ENCODE assay signal across 11 cellular contexts in genomic region chr17:30780343-30780742, GRCh38.
DNase-seq lines count a peak whose midpoint lies in the region; ATAC-seq lines count a peak whose summit lies in the region.
"Had no signal": no experiment of that assay in that cellular context is flagged by ENCODE, and none has a peak within 500 bp of the region (broad histone marks: within the 10 kb centered on the region; RNA-seq: fewer than 3 reads in every experiment).

No MANE protein-coding gene starts in this region.

- no peaks in the 10 kb centered on the region for H3K9me3 Mint-ChIP-seq in T-helper 2 cell treated with Interferon-gamma antibody and Interleukin-4, amounts not matched to agents 5 μg/mL and 100 μg/mL, for 36 hours
- no peaks in the 10 kb centered on the region for H3K9me3 Mint-ChIP-seq in effector memory CD8-positive, alpha-beta T cell

- H3K27ac Mint-ChIP-seq in T-helper 2 cell treated with Interferon-gamma antibody and Interleukin-4, amounts not matched to agents 5 μg/mL and 100 μg/mL, for 36 hours = peak overlapping the region; percentile 80
- H3K27ac Mint-ChIP-seq in effector memory CD8-positive, alpha-beta T cell = peak overlapping the region; percentile 80 to 81

- peaks cover 6% of the 10 kb centered on the region for H3K4me1 Mint-ChIP-seq in T-helper 2 cell treated with Interferon-gamma antibody and Interleukin-4, amounts not matched to agents 5 μg/mL and 100 μg/mL, for 36 hours (ENCODE audit: low read depth)
- peaks cover 5 to 7% of the 10 kb centered on the region in 2 donors for H3K4me1 Mint-ChIP-seq in effector memory CD8-positive, alpha-beta T cell (ENCODE audit: low read depth in 2 of 2)

- no peaks in the 10 kb centered on the region for H3K27me3 Mint-ChIP-seq in T-helper 2 cell treated with Interferon-gamma antibody and Interleukin-4, amounts not matched to agents 5 μg/mL and 100 μg/mL, for 36 hours (ENCODE audit: low read depth)
- H3K27me3 Mint-ChIP-seq in effector memory CD8-positive, alpha-beta T cell = no peaks in the 10 kb centered on the region

- H3K36me3 Mint-ChIP-seq in T-helper 2 cell treated with Interferon-gamma antibody and Interleukin-4, amounts not matched to agents 5 μg/mL and 100 μg/mL, for 36 hours (ENCODE audit: low read depth) = peaks cover 31% of the 10 kb centered on the region
- H3K36me3 Mint-ChIP-seq in effector memory CD8-positive, alpha-beta T cell (ENCODE audit: insufficient read depth) = peaks cover 61% of the 10 kb centered on the region

- peak; percentile 33 for DNase-seq in activated naive CD4-positive, alpha-beta T cell treated with Interleukin-2 at 50 U/mL for 16 hours
- DNase-seq in activated naive CD4-positive, alpha-beta T cell (lab: John Stamatoyannopoulos, UW) = no peak
- peak; percentile 32 for DNase-seq in T-helper 2 cell treated with Interferon-gamma antibody and Interleukin-4, amounts not matched to agents 5 μg/mL and 100 μg/mL, for 36 hours (ENCODE audit: low spot score)
- no peak for DNase-seq in effector memory CD8-positive, alpha-beta T cell
- DNase-seq in stimulated activated naive CD8-positive, alpha-beta T cell treated with anti-CD3 and anti-CD28 coated beads, Interleukin-15, Interleukin-2, amounts not matched to agents 100 U/mL and 50 U/mL, for 24 hours = peak; percentile 22
- no peak for DNase-seq in dedifferentiated amniotic fluid mesenchymal stem cell (ENCODE audit: extremely low spot score)
- DNase-seq in central memory CD4-positive, alpha-beta T cell = no peak
- DNase-seq: NCI-H1092, NCI-H446, RPMI8226 had no signal

- peak; percentile 19 for ATAC-seq in effector memory CD8-positive, alpha-beta T cell (replicated peaks)
- peak; percentile 80 for ATAC-seq in stimulated activated naive CD8-positive, alpha-beta T cell treated with anti-CD3 and anti-CD28 coated beads, Interleukin-15, Interleukin-2, amounts not matched to agents 100 U/mL and 50 U/mL, for 24 hours
- no peak for ATAC-seq in GM21381 (IDR thresholded peaks at IDR 0.05; ENCODE audit: unreplicated experiment)

- peak overlapping the region; percentile 7 for H3K4me3 Mint-ChIP-seq in T-helper 2 cell treated with Interferon-gamma antibody and Interleukin-4, amounts not matched to agents 5 μg/mL and 100 μg/mL, for 36 hours
- H3K4me3 Mint-ChIP-seq in effector memory CD8-positive, alpha-beta T cell = peak overlapping the region in 1 of 2 donors; percentile 35

Comparison
In these comparisons a context has a peak if more than half of its experiments do, and no peak if none do; other contexts are left out.
1. DNase-seq: peak in activated naive CD4-positive, alpha-beta T cell treated with Interleukin-2 at 50 U/mL for 16 hours (single experiment), T-helper 2 cell treated with Interferon-gamma antibody and Interleukin-4, amounts not matched to agents 5 μg/mL and 100 μg/mL, for 36 hours (single experiment) and stimulated activated naive CD8-positive, alpha-beta T cell treated with anti-CD3 and anti-CD28 coated beads, Interleukin-15, Interleukin-2, amounts not matched to agents 100 U/mL and 50 U/mL, for 24 hours (single experiment); none in activated naive CD4-positive, alpha-beta T cell (0 of 4), effector memory CD8-positive, alpha-beta T cell (0 of 3), dedifferentiated amniotic fluid mesenchymal stem cell (single experiment) and central memory CD4-positive, alpha-beta T cell (single experiment).